In the genomic region with DNA sequence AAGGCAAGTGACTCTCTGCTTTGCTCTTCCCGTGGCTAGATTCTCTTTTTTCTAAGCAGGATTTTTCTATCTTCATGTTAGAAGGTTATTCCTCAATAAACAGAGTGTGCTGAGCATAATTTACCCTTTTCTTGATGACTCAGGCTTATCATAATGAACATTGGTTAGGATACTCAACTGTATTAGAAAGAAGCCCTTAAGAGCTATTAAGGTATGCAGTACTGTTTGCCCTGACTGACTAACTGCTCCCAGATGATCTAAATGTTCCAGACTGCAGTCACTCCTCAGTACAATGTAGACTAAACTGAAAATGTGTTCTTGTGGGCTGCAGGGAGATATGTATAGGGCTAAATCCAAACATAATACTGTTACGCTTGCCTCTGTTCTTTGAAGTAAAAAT, we compare ENCODE assay signal across 23 cellular contexts.
DNase-seq lines count a peak whose midpoint lies in the region; ATAC-seq, FAIRE-seq and TF ChIP-seq lines count a peak whose summit lies in the region.
"Had no signal": no experiment of that assay in that cellular context is flagged by ENCODE, and none has a peak within 500 bp of the region (broad histone marks: within the 10 kb centered on the region; RNA-seq: fewer than 3 reads in every experiment).

No MANE protein-coding gene starts in this region.

- no peaks in the 10 kb centered on the region for H3K36me3 Mint-ChIP-seq in astrocyte (ENCODE audit: low read depth, unreplicated experiment)
- H3K36me3 Mint-ChIP-seq: CD4-positive, CD25-positive, alpha-beta regulatory T cell had no signal

- H3K4me1 ChIP-seq in SK-N-SH (ENCODE audit: control insufficient read depth in 1 of 2, insufficient read depth in 2 of 2, low read depth in 1 of 2, low read length in 1 of 2), result no peaks in the 10 kb centered on the region; a peak in 1 of 4 replicates
- H3K4me1 ChIP-seq in astrocyte (ENCODE audit: insufficient read depth, low read length), result no peaks in the 10 kb centered on the region
- H3K4me1 ChIP-seq in foreskin keratinocyte, result no peaks in the 10 kb centered on the region
- H3K4me1 ChIP-seq: BLaER1 had no signal

- no peaks in the 10 kb centered on the region for H3K27me3 Mint-ChIP-seq in astrocyte (ENCODE audit: low read depth, unreplicated experiment)
- H3K27me3 Mint-ChIP-seq: CD4-positive, CD25-positive, alpha-beta regulatory T cell had no signal

- H3K27ac ChIP-seq in SK-N-SH (ENCODE audit: low read depth in 2 of 2, low read length in 1 of 2) (no peak overlapping the region), astrocyte (ENCODE audit: low read depth, low read length) (no peak overlapping the region), foreskin keratinocyte (no peak overlapping the region)
- H3K27ac ChIP-seq: BLaER1, GM23248 had no signal

- TF ChIP-seq CTCF in SK-N-SH (IDR thresholded peaks at IDR 0.05), result no peak
- TF ChIP-seq CTCF in astrocyte (IDR thresholded peaks at IDR 0.05; ENCODE audit: insufficient read depth, low read depth, low read length), result no peak
- no peak for TF ChIP-seq CTCF in foreskin keratinocyte (conservative IDR thresholded peaks at IDR 0.05)

- H3K79me2 ChIP-seq in SK-N-SH (ENCODE audit: insufficient read depth) (no peaks in the 10 kb centered on the region), astrocyte (ENCODE audit: insufficient read depth, low read length) (no peaks in the 10 kb centered on the region)

- FAIRE-seq in astrocyte (lab: Jason Lieb, UNC), result no peak
- FAIRE-seq: D721Med, G401.6, K562, RCC 7860 had no signal

- H3K9me3 Mint-ChIP-seq in astrocyte (ENCODE audit: unreplicated experiment), result no peaks in the 10 kb centered on the region

- no peak overlapping the region for H3K27ac Mint-ChIP-seq in astrocyte (ENCODE audit: unreplicated experiment)
- H3K27ac Mint-ChIP-seq: CD4-positive, CD25-positive, alpha-beta regulatory T cell had no signal

- POLR2A ChIA-PET in SK-N-SH (lab: Yijun Ruan, JAX), result no interaction called here

- H3F3A ChIP-seq in SK-N-SH (replicated peaks; ENCODE audit: insufficient read depth), result no peaks in the 10 kb centered on the region

- no peak overlapping the region for H3K9ac ChIP-seq in SK-N-SH
- H3K9ac ChIP-seq in astrocyte (ENCODE audit: low read length), result no peak overlapping the region
- H3K9ac ChIP-seq: BLaER1, GM23248 had no signal

- no peaks in the 10 kb centered on the region for H3K36me3 ChIP-seq in SK-N-SH (replicated peaks in 1 of 2; ENCODE audit: control insufficient read depth in 1 of 2, insufficient read depth in 2 of 2, low read length in 1 of 2)
- H3K36me3 ChIP-seq in astrocyte (ENCODE audit: insufficient read depth, low read length), result no peaks in the 10 kb centered on the region
- H3K36me3 ChIP-seq: BLaER1 had no signal

- H2AFZ ChIP-seq in SK-N-SH (ENCODE audit: low read depth), result no peak overlapping the region
- no peak overlapping the region for H2AFZ ChIP-seq in astrocyte (ENCODE audit: low read depth, low read length)
- H2AFZ ChIP-seq: GM23248 had no signal

- H3K9me2 ChIP-seq in SK-N-SH, result no peaks in the 10 kb centered on the region

- WGBS in SK-N-SH (ENCODE audit: low lambda C conversion rate), result 52% methylated on average over 2 of the region's 2 CpGs

- ATAC-seq in SK-N-SH treated with all-trans-retinoic acid at 6 μM for 48 hours, result peak; percentile 83
- ATAC-seq in foreskin keratinocyte, result no peak
- no peak for ATAC-seq in HG03432 (IDR thresholded peaks at IDR 0.05; ENCODE audit: unreplicated experiment)
- ATAC-seq: K562 had no signal

- H3K4me1 Mint-ChIP-seq in astrocyte (ENCODE audit: low read depth, unreplicated experiment), result no peaks in the 10 kb centered on the region

- H4K20me1 ChIP-seq in SK-N-SH (ENCODE audit: insufficient read depth) (no peaks in the 10 kb centered on the region), astrocyte (ENCODE audit: insufficient read depth, low read length) (no peaks in the 10 kb centered on the region)
- H4K20me1 ChIP-seq: BLaER1 had no signal

- no peak overlapping the region for H3K4me2 ChIP-seq in SK-N-SH
- no peak overlapping the region for H3K4me2 ChIP-seq in astrocyte (ENCODE audit: low read length)
- H3K4me2 ChIP-seq: BLaER1 had no signal

- DNase-seq in SK-N-SH (no peak), astrocyte (ENCODE audit: low read depth) (peak; percentile 10), foreskin keratinocyte (peak; percentile 0 to 14), NOMO-1 (lab: John Stamatoyannopoulos, UW; ENCODE audit: unreplicated experiment in 2 of 2) (no peak), HT-29 (ENCODE audit: low spot score) (no peak)
- DNase-seq in activated CD4-positive, CD25-positive, alpha-beta regulatory T cell (lab: John Stamatoyannopoulos, UW), result no peak
- DNase-seq: CD4-positive, CD25-positive, alpha-beta regulatory T cell; GM23248; H7; Kasumi-1; NCI-H1105 treated with DMSO at 0.1 percent for 48 hours; NCI-H146; NCI-H1930; NCI-H2107; NCI-H446 treated with DMSO at 0.1 percent for 48 hours; NCI-H526 had no signal

- no peak for TF ChIP-seq EP300 in SK-N-SH (IDR thresholded peaks at IDR 0.05; ENCODE audit: borderline replicate concordance in 1 of 2, low read depth in 1 of 2, low read length in 1 of 2)

- no peaks in the 10 kb centered on the region for H3K9me3 ChIP-seq in SK-N-SH
- no peaks in the 10 kb centered on the region for H3K9me3 ChIP-seq in astrocyte (ENCODE audit: insufficient read depth, low read depth, low read length)
- H3K9me3 ChIP-seq: BLaER1 had no signal

- no peak for TF ChIP-seq RAD21 in SK-N-SH (IDR thresholded peaks at IDR 0.05; ENCODE audit: low read length)

- no peaks in the 10 kb centered on the region for H3K27me3 ChIP-seq in SK-N-SH (ENCODE audit: insufficient read depth)
- no peaks in the 10 kb centered on the region for H3K27me3 ChIP-seq in astrocyte (ENCODE audit: insufficient read depth, low read length)
- H3K27me3 ChIP-seq in foreskin keratinocyte, result no peaks in the 10 kb centered on the region
- H3K27me3 ChIP-seq: BLaER1 had no signal

- no peak overlapping the region for H3K4me3 Mint-ChIP-seq in astrocyte (ENCODE audit: unreplicated experiment)
- H3K4me3 Mint-ChIP-seq: CD4-positive, CD25-positive, alpha-beta regulatory T cell had no signal

- CTCF ChIA-PET in SK-N-SH (lab: Yijun Ruan, JAX), result no interaction called here

- H3K4me3 ChIP-seq in SK-N-SH (ENCODE audit: low read depth in 2 of 2, low read length in 1 of 2) (no peak overlapping the region), astrocyte (ENCODE audit: insufficient read depth, low read depth, low read length) (no peak overlapping the region)
- H3K4me3 ChIP-seq: BLaER1, GM23248, K562 had no signal

TF ChIP-seq in SK-N-SH treated with all-trans-retinoic acid at 6 μM for 48 hours, 23 proteins besides CTCF, POLR2A, EP300 and RAD21 (continues in another document):
- no peak for TF ChIP-seq ISL1 (CRISPR knock-in tag; IDR thresholded peaks at IDR 0.05)
- TF ChIP-seq, protein P1, sequence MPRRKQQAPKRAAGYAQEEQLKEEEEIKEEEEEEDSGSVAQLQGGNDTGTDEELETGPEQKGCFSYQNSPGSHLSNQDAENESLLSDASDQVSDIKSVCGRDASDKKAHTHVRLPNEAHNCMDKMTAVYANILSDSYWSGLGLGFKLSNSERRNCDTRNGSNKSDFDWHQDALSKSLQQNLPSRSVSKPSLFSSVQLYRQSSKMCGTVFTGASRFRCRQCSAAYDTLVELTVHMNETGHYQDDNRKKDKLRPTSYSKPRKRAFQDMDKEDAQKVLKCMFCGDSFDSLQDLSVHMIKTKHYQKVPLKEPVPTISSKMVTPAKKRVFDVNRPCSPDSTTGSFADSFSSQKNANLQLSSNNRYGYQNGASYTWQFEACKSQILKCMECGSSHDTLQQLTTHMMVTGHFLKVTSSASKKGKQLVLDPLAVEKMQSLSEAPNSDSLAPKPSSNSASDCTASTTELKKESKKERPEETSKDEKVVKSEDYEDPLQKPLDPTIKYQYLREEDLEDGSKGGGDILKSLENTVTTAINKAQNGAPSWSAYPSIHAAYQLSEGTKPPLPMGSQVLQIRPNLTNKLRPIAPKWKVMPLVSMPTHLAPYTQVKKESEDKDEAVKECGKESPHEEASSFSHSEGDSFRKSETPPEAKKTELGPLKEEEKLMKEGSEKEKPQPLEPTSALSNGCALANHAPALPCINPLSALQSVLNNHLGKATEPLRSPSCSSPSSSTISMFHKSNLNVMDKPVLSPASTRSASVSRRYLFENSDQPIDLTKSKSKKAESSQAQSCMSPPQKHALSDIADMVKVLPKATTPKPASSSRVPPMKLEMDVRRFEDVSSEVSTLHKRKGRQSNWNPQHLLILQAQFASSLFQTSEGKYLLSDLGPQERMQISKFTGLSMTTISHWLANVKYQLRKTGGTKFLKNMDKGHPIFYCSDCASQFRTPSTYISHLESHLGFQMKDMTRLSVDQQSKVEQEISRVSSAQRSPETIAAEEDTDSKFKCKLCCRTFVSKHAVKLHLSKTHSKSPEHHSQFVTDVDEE (CRISPR knock-in tag; IDR thresholded peaks at IDR 0.05), result no peak
- TF ChIP-seq SNAI2 (CRISPR knock-in tag; IDR thresholded peaks at IDR 0.05), result no peak
- TF ChIP-seq ZNF8 (CRISPR knock-in tag; IDR thresholded peaks at IDR 0.05), result no peak

TF ChIP-seq in SK-N-SH, 30 proteins besides CTCF, POLR2A, EP300 and RAD21 (continues in another document):
- TF ChIP-seq SIN3A (IDR thresholded peaks at IDR 0.05; ENCODE audit: borderline replicate concordance, low read depth, low read length) (no peak), ELF1 (IDR thresholded peaks at IDR 0.05) (no peak), RFX5 (IDR thresholded peaks at IDR 0.05; ENCODE audit: low read length) (no peak), POLR2AphosphoS5 (IDR thresholded peaks at IDR 0.05; ENCODE audit: low read depth, low read length) (no peak), RCOR1 (IDR thresholded peaks at IDR 0.05; ENCODE audit: low read length) (no peak), GABPA (IDR thresholded peaks at IDR 0.05; ENCODE audit: low read depth) (no peak), NFIC (IDR thresholded peaks at IDR 0.05; ENCODE audit: borderline replicate concordance) (no peak), FOXM1 (IDR thresholded peaks at IDR 0.05; ENCODE audit: low read depth) (no peak), JUND (IDR thresholded peaks at IDR 0.05) (no peak)
- TF ChIP-seq, protein P2, sequence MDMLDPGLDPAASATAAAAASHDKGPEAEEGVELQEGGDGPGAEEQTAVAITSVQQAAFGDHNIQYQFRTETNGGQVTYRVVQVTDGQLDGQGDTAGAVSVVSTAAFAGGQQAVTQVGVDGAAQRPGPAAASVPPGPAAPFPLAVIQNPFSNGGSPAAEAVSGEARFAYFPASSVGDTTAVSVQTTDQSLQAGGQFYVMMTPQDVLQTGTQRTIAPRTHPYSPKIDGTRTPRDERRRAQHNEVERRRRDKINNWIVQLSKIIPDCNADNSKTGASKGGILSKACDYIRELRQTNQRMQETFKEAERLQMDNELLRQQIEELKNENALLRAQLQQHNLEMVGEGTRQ (IDR thresholded peaks at IDR 0.05; ENCODE audit: borderline replicate concordance, low read depth, low read length), result no peak

Comparison
In these comparisons a context has a peak if more than half of its experiments do, and no peak if none do; other contexts are left out.
1. DNase-seq: peak in astrocyte (single experiment) and foreskin keratinocyte (2 of 2); none in SK-N-SH (single experiment), NOMO-1 (0 of 2), activated CD4-positive, CD25-positive, alpha-beta regulatory T cell (0 of 4) and HT-29 (single experiment).